ENCODE assay signal across 22 cellular contexts in genomic region chr1:204672482-204673216, GRCh38. TPM values are rescaled to one million over a fixed set of nuclear protein-coding genes. Genes with fewer than 3 reads are reported as not detected.
A peak's percentile ranks its signal among the peaks of the same experiment; 100 is the strongest.
DNase-seq lines count a peak whose midpoint lies in the region; ATAC-seq and TF ChIP-seq lines count a peak whose summit lies in the region.
"Had no signal": no experiment of that assay in that cellular context is flagged by ENCODE, and none has a peak within 500 bp of the region (broad histone marks: within the 10 kb centered on the region; RNA-seq: fewer than 3 reads in every experiment).

No MANE protein-coding gene starts in this region.

- H3K4me1 ChIP-seq in Panc1 (ENCODE audit: control insufficient read depth, insufficient read depth, low read length): no peaks in the 10 kb centered on the region

- 0 out of 2 replicates have a peak, but pooled peaks have one; percentile 17 for ATAC-seq in Panc1
- ATAC-seq: SK-N-SH treated with all-trans-retinoic acid at 6 μM for 48 hours had no signal

- no peaks in the 10 kb centered on the region for H3K9me3 ChIP-seq in Panc1 (ENCODE audit: control insufficient read depth, insufficient read depth, low read depth, low read length)

- DNase-seq in HUDEP-2 (lab: John Stamatoyannopoulos, UW; ENCODE audit: unreplicated experiment in 76 of 76) (peak in 72 of 76 experiments; percentile 10 to 88 (median 64)), Panc1 (ENCODE audit: low read depth, low spot score) (no peak), dorsolateral prefrontal cortex (peak in 6 of 10 donors; percentile 22 to 83 (median 72)), superior temporal gyrus (ENCODE audit: extremely low spot score) (peak; percentile 49), RWPE1 (ENCODE audit: low spot score) (no peak), posterior vena cava (ENCODE audit: low spot score) (no peak), mucosa of gallbladder (ENCODE audit: low spot score) (no peak)
- DNase-seq: COR-L47, DMS153, GF-D8, H7, MM.1S, NCI-H1092, NCI-H146, NCI-H2029 treated with DMSO at 0.1 percent for 48 hours, NCI-H510A, NCI-H774, RPMI8226, SIG-M5 had no signal

- H3K4me3 ChIP-seq in Panc1 (ENCODE audit: low read depth in 2 of 2, low read length in 2 of 2): no peak overlapping the region
- no peak overlapping the region for H3K4me3 ChIP-seq in dorsolateral prefrontal cortex

- no peaks in the 10 kb centered on the region for H3K36me3 ChIP-seq in Panc1 (ENCODE audit: control insufficient read depth, insufficient read depth, low read length)

- H3K27ac ChIP-seq in Panc1 (ENCODE audit: low read length) (no peak overlapping the region), dorsolateral prefrontal cortex (peak overlapping the region in 41 of 59 donors; percentile 5 to 84 (median 52)), RWPE1 (no peak overlapping the region)

- H3K27me3 ChIP-seq in Panc1 (ENCODE audit: control insufficient read depth, insufficient read depth, low read length) (no peaks in the 10 kb centered on the region; the same call in none of the 2 replicates), dorsolateral prefrontal cortex (no peaks in the 10 kb centered on the region)

- TF ChIP-seq CTCF in Panc1 (IDR thresholded peaks at IDR 0.05) (no peak), dorsolateral prefrontal cortex (IDR thresholded peaks at IDR 0.05 in 54 of 56, conservative IDR thresholded peaks at IDR 0.05 in 2 of 56; ENCODE audit: low read depth in 1 of 56, partially characterized antibody in 56 of 56) (no peak), RWPE1 (conservative IDR thresholded peaks at IDR 0.05; ENCODE audit: low read depth) (no peak)

- POLR2A ChIA-PET in Panc1 (lab: Charles Lee) (no interaction called here), RWPE1 (lab: Yijun Ruan, JAX; ENCODE audit: low non-redundant PET) (no interaction called here)

- CTCF ChIA-PET in Panc1 (lab: Charles Lee): no interaction called here
- CTCF ChIA-PET in RWPE1 (lab: Yijun Ruan, JAX): interaction anchor here (0.8 to 1.7 kb wide), 4 partner anchors 9 to 389 kb away, joined by 3 to 4 read pairs (median 3); no protein-coding TSS in a partner anchor

- in situ Hi-C loops in Panc1 (cut with HindIII; ENCODE audit: low pct_unique_long_range_greater_than_20kb, low sequenced_read_pairs): no loop called here

- no TSS peak for BruUV-seq in Panc1 (replicated peaks; lab: Mats Ljungman, UMichigan)

- intact Hi-C loops in Panc1 (cut with micrococcal nuclease; ENCODE audit: unreplicated experiment): no loop called here
- intact Hi-C loops in dorsolateral prefrontal cortex (cut with DNase I): no loop called here
- intact Hi-C loops in posterior vena cava (cut with DNase I): no loop called here

RNA-seq across cellular contexts. Expression of gene LRRN2, which starts 12.9 kb away (rescaled TPM):
- 2.0 TPM for total RNA-seq in Panc1 (2021; ENCODE audit: unreplicated experiment)
- polyA plus RNA-seq in Panc1 (2012; ENCODE audit: insufficient read length): 2.5 TPM
- 10 to 100 TPM; 14.3 to 56.8 (median 35.2) TPM for total RNA-seq in dorsolateral prefrontal cortex
- total RNA-seq in posterior vena cava: 10 to 100 TPM in 1 of 2 donors, 1 to 10 TPM in 1; 8.9 to 13.6 TPM
- 2.4 TPM for total RNA-seq in mucosa of gallbladder
- total RNA-seq: LHCN-M2, OCI-LY7 had no signal

Comparison
In these comparisons a context has a peak if more than half of its experiments do, and no peak if none do; other contexts are left out.
1. DNase-seq: peak in HUDEP-2 (72 of 76), dorsolateral prefrontal cortex (6 of 10) and superior temporal gyrus (single experiment); none in Panc1 (single experiment), RWPE1 (single experiment), posterior vena cava (single experiment) and mucosa of gallbladder (single experiment).
2. H3K27ac ChIP-seq: peak in dorsolateral prefrontal cortex (41 of 59); none in Panc1 (single experiment) and RWPE1 (single experiment).